In the genomic region with DNA sequence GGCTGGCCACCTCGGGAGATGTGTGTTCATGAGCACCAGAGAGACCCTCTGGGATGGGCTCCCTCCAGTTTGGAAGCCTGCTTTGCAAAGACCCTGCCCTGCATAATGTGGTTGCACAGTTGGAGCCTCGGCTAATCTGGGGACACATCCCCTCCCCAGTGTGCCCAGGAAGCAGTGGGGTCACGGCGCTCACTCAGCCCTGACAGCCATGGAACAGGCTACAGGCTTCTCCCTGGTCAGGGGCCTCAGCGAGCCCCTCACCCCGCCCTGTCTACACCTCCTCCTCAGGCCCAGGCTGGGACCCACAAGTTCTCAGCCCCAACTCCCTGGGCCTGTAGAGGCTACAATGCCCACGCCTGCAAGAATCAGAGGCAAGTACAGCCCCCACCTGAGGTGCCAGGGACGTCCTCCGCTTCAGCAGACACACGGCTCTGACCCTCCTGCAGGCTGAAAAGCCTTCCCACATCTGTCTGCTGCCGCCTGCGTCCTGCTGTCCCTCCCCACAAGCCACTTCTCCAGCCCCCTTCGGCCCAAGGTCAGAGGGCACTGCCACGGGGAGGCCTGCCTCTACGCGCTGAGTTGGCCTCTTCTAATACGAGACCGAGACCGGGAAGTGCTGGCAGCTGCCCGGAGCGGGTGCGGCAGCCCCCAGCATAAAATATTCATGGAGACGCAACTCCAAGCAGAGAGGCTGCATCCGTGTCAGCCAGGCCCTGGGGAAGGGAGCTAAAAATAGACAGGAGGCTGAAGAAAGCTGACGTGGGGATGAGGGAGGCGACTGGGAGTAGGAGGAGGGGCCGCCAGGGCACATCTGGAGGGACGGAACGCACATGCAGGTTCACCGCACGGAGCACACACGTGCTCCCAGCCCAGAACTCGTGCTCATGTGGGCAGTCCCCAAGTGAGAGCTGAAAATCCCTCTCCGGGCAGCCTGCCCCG, we compare ENCODE assay signal across 10 cellular contexts. TPM values are rescaled to one million over a fixed set of nuclear protein-coding genes. Genes with fewer than 3 reads are reported as not detected.
DNase-seq lines count a peak whose midpoint lies in the region; ATAC-seq lines count a peak whose summit lies in the region.
"Had no signal": no experiment of that assay in that cellular context is flagged by ENCODE, and none has a peak within 500 bp of the region (broad histone marks: within the 10 kb centered on the region; RNA-seq: fewer than 3 reads in every experiment).

No MANE protein-coding gene starts in this region.

- H2BK5ac ChIP-seq in mesenchymal stem cell (ENCODE audit: low read depth, low read length, poor library complexity, severe bottlenecking), result no peak overlapping the region

- H2BK12ac ChIP-seq in mesenchymal stem cell (ENCODE audit: low read length in 2 of 2), result peak overlapping the region; percentile 75 to 85

- H2AK5ac ChIP-seq in mesenchymal stem cell (ENCODE audit: low read length, severe bottlenecking), result no peak overlapping the region

- H3K23ac ChIP-seq in mesenchymal stem cell (ENCODE audit: low read length in 2 of 2), result peak overlapping the region in 1 of 2 experiments; percentile 77

- H3K9ac ChIP-seq in mesenchymal stem cell (ENCODE audit: low read length), result peak overlapping the region; percentile 68

- H3K36me3 ChIP-seq in mesenchymal stem cell (ENCODE audit: control insufficient read depth in 1 of 2, insufficient read depth in 2 of 2, low read depth in 1 of 2, low read length in 2 of 2), result peaks cover 0 to 45% of the 10 kb centered on the region in 2 experiments

- DNase-seq in NCI-H1694 (lab: John Stamatoyannopoulos, UW), result peak; percentile 37
- peak; percentile 60 for DNase-seq in ecto neural progenitor cell (ENCODE audit: low spot score)
- peak; percentile 93 for DNase-seq in mesenchymal stem cell
- DNase-seq in dermis blood vessel endothelial cell, result no peak
- DNase-seq: T-helper 17 cell had no signal

- H3K14ac ChIP-seq in mesenchymal stem cell (ENCODE audit: low read length in 2 of 2), result peak overlapping the region in 1 of 2 experiments; percentile 45

- H3K27ac ChIP-seq in mesenchymal stem cell (ENCODE audit: low read length, poor library complexity, severe bottlenecking) (peak overlapping the region; percentile 14), temporal lobe (ENCODE audit: low read depth, low read length) (peak overlapping the region; percentile 28)

- peaks cover 50% of the 10 kb centered on the region for H3K4me1 ChIP-seq in mesenchymal stem cell (ENCODE audit: control insufficient read depth, insufficient read depth, low read depth, low read length)

- H2BK120ac ChIP-seq in mesenchymal stem cell (ENCODE audit: low read depth, low read length), result peak overlapping the region; percentile 82

- H2BK15ac ChIP-seq in mesenchymal stem cell (ENCODE audit: low read depth, poor library complexity, severe bottlenecking), result peak overlapping the region; percentile 44

- peaks cover 1% of the 10 kb centered on the region for H3K79me1 ChIP-seq in mesenchymal stem cell (replicated peaks; ENCODE audit: low read length, poor library complexity, severe bottlenecking)

- H3K4me2 ChIP-seq in mesenchymal stem cell (ENCODE audit: low read length, poor library complexity, severe bottlenecking), result peak overlapping the region; percentile 41

- peak overlapping the region; percentile 92 for H4K91ac ChIP-seq in mesenchymal stem cell (ENCODE audit: low read length)

- 35% methylated on average over 35 of the region's 35 CpGs for WGBS in mesenchymal stem cell

- H3K4me3 ChIP-seq in mesenchymal stem cell (ENCODE audit: insufficient read depth in 1 of 2, low read depth in 1 of 2, low read length in 2 of 2), result peak overlapping the region in 1 of 2 experiments; percentile 38

- H3K9me3 ChIP-seq in mesenchymal stem cell (ENCODE audit: control insufficient read depth, low read length), result no peaks in the 10 kb centered on the region

- peak overlapping the region; percentile 10 for H2AFZ ChIP-seq in mesenchymal stem cell (ENCODE audit: low read depth, low read length)

- H3K18ac ChIP-seq in mesenchymal stem cell (ENCODE audit: low read depth in 1 of 2, low read length in 2 of 2), result peak overlapping the region; percentile 79 to 90

- H3K27me3 ChIP-seq in mesenchymal stem cell (ENCODE audit: control insufficient read depth in 1 of 2, insufficient read depth in 1 of 2, low read length in 2 of 2), result no peaks in the 10 kb centered on the region

- peak overlapping the region; percentile 64 to 88 for H3K4ac ChIP-seq in mesenchymal stem cell (ENCODE audit: low read depth in 1 of 2, low read length in 2 of 2)

- ATAC-seq in GM21528 (IDR thresholded peaks at IDR 0.05; ENCODE audit: low FRiP score, unreplicated experiment) (no peak), GM21576 (IDR thresholded peaks at IDR 0.05; ENCODE audit: unreplicated experiment) (no peak), HG03520 (IDR thresholded peaks at IDR 0.05; ENCODE audit: unreplicated experiment) (no peak)
- ATAC-seq: T-helper 17 cell had no signal

- peak overlapping the region; percentile 98 for H4K8ac ChIP-seq in mesenchymal stem cell (ENCODE audit: low read length)

RNA-seq across cellular contexts. Expression of gene GPR153, which starts 15.2 kb away (rescaled TPM):
- 4.9 TPM for polyA plus RNA-seq in mesenchymal stem cell (2013, experiment 1 of 2)
- 5.1 TPM for polyA plus RNA-seq in mesenchymal stem cell (2013, experiment 2 of 2)
- total RNA-seq in temporal lobe (18.4 TPM), dermis blood vessel endothelial cell (2.2 and 2.8 TPM in 2 replicates)

RNA-seq across cellular contexts. Expression of gene HES3, which starts 32.1 kb away (rescaled TPM):
- polyA plus RNA-seq in mesenchymal stem cell (2013, experiment 1 of 2), result not detected
- polyA plus RNA-seq in mesenchymal stem cell (2013, experiment 2 of 2), result not detected
- total RNA-seq in temporal lobe (not detected), dermis blood vessel endothelial cell (not detected in 2 replicates)
- total RNA-seq: bronchial epithelial cell, T-helper 17 cell had no signal

RNA-seq across cellular contexts. Expression of gene ICMT, which starts 40.3 kb away (rescaled TPM):
- polyA plus RNA-seq in mesenchymal stem cell (2013, experiment 1 of 2), result 52.7 TPM
- 52.5 TPM for polyA plus RNA-seq in mesenchymal stem cell (2013, experiment 2 of 2)
- 15.0 TPM for total RNA-seq in temporal lobe
- total RNA-seq in dermis blood vessel endothelial cell, result 81.7 and 121 TPM in 2 replicates
